Comparison of ENCODE assay signal across 9 cellular contexts in the genomic region with DNA sequence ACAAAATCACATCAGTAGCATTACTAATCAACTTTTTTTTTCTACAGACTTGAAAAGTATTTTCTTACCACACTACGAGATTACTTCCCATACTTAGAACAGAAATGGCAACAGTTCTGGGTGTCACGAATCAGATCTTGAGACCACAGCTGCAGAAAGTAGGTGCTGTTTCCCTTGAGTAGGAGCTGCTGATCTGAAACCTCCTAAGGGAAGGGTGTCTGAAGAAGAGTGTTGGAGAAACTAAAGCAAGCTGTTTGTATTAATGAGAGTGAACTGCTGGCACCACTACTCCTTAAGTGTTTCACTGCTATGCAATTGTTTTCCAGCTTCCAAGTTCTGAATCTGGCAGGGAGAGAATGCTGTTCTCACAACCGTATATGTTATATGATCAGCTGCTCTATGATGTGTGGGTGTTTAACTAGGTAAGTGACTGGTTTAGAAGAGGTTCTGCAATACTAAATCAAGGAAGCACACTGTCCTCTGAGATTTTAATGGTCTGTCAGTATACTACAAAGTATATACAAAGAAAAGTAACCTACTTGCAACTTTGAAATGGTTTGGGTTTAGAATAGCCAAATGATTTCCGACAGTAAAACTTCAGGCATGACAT. TPM values are rescaled to one million over a fixed set of nuclear protein-coding genes. Genes with fewer than 3 reads are reported as not detected.
DNase-seq lines count a peak whose midpoint lies in the region; ATAC-seq and TF ChIP-seq lines count a peak whose summit lies in the region.
"Had no signal": no experiment of that assay in that cellular context is flagged by ENCODE, and none has a peak within 500 bp of the region (broad histone marks: within the 10 kb centered on the region; RNA-seq: fewer than 3 reads in every experiment).

No MANE protein-coding gene starts in this region.

- H3K27ac Mint-ChIP-seq in stimulated activated naive CD8-positive, alpha-beta T cell treated with anti-CD3 and anti-CD28 coated beads, Interleukin-15, Interleukin-2, amounts not matched to agents 100 ng/mL and 50 ng/mL, for 24 hours = peak overlapping the region; percentile 6
- H3K27ac Mint-ChIP-seq in T-cell = peak overlapping the region; percentile 93 to 95
- peak overlapping the region; percentile 90 to 98 (median 95) for H3K27ac Mint-ChIP-seq in immature natural killer cell

- peaks cover 56% of the 10 kb centered on the region for H3K4me1 Mint-ChIP-seq in stimulated activated naive CD8-positive, alpha-beta T cell treated with anti-CD3 and anti-CD28 coated beads, Interleukin-15, Interleukin-2, amounts not matched to agents 100 ng/mL and 50 ng/mL, for 24 hours (ENCODE audit: low read depth)
- H3K4me1 Mint-ChIP-seq in T-cell (peaks cover 50 to 65% (median 59%) of the 10 kb centered on the region in 3 donors), immature natural killer cell (peaks cover 58 to 63% of the 10 kb centered on the region in 2 donors)

- CTCF ChIA-PET in T-cell (lab: Charles Lee) = interaction anchor here (0.6 to 1.5 kb wide), 4 partner anchors 15 to 62 kb away, joined by 3 to 6 read pairs (median 4); no protein-coding TSS in a partner anchor
- CTCF ChIA-PET in RWPE1 (lab: Yijun Ruan, JAX) = interaction anchor here (0.7 kb wide), 1 partner anchor 9 kb away, joined by 3 read pairs; no protein-coding TSS in a partner anchor

- no peaks in the 10 kb centered on the region for H3K36me3 Mint-ChIP-seq in stimulated activated naive CD8-positive, alpha-beta T cell treated with anti-CD3 and anti-CD28 coated beads, Interleukin-15, Interleukin-2, amounts not matched to agents 100 ng/mL and 50 ng/mL, for 24 hours (ENCODE audit: low read depth)
- H3K36me3 Mint-ChIP-seq in T-cell = no peaks in the 10 kb centered on the region
- H3K36me3 Mint-ChIP-seq in immature natural killer cell = no peaks in the 10 kb centered on the region

- peak overlapping the region; percentile 57 for H3K4me3 Mint-ChIP-seq in stimulated activated naive CD8-positive, alpha-beta T cell treated with anti-CD3 and anti-CD28 coated beads, Interleukin-15, Interleukin-2, amounts not matched to agents 100 ng/mL and 50 ng/mL, for 24 hours
- H3K4me3 Mint-ChIP-seq in T-cell (peak overlapping the region; percentile 83 to 95 (median 91)), immature natural killer cell (peak overlapping the region; percentile 75 to 97 (median 93))

- H3K9me3 Mint-ChIP-seq in stimulated activated naive CD8-positive, alpha-beta T cell treated with anti-CD3 and anti-CD28 coated beads, Interleukin-15, Interleukin-2, amounts not matched to agents 100 ng/mL and 50 ng/mL, for 24 hours = no peaks in the 10 kb centered on the region
- H3K9me3 Mint-ChIP-seq in T-cell = no peaks in the 10 kb centered on the region
- no peaks in the 10 kb centered on the region for H3K9me3 Mint-ChIP-seq in immature natural killer cell

- no peak for ATAC-seq in stimulated activated naive CD8-positive, alpha-beta T cell treated with anti-CD3 and anti-CD28 coated beads, Interleukin-15, Interleukin-2, amounts not matched to agents 100 U/mL and 50 U/mL, for 24 hours
- ATAC-seq in T-cell (replicated peaks in 1 of 4) = no peak
- ATAC-seq in HG02884 (IDR thresholded peaks at IDR 0.05; ENCODE audit: unreplicated experiment) = no peak

- POLR2A ChIA-PET in T-cell (lab: Charles Lee) = interaction anchor here (0.5 to 0.6 kb wide), 3 partner anchors 34 to 1392 kb away, joined by 4 to 9 read pairs (median 4); no protein-coding TSS in a partner anchor
- POLR2A ChIA-PET in RWPE1 (lab: Yijun Ruan, JAX; ENCODE audit: low non-redundant PET) = no interaction called here

- H3K27me3 Mint-ChIP-seq in stimulated activated naive CD8-positive, alpha-beta T cell treated with anti-CD3 and anti-CD28 coated beads, Interleukin-15, Interleukin-2, amounts not matched to agents 100 ng/mL and 50 ng/mL, for 24 hours = no peaks in the 10 kb centered on the region
- H3K27me3 Mint-ChIP-seq in T-cell = no peaks in the 10 kb centered on the region
- H3K27me3 Mint-ChIP-seq in immature natural killer cell (ENCODE audit: low read depth in 3 of 3) = peaks cover 12 to 17% (median 15%) of the 10 kb centered on the region in 3 donors

- DNase-seq in stimulated activated naive CD8-positive, alpha-beta T cell treated with anti-CD3 and anti-CD28 coated beads, Interleukin-15, Interleukin-2, amounts not matched to agents 100 U/mL and 50 U/mL, for 24 hours = no peak
- DNase-seq in T-cell = peak in 6 of 34 experiments; percentile 10 to 44 (median 18)
- peak in 2 of 3 donors; percentile 32 to 48 for DNase-seq in immature natural killer cell
- no peak for DNase-seq in DMS79 (lab: John Stamatoyannopoulos, UW)
- no peak for DNase-seq in HT-29 (ENCODE audit: low spot score)
- DNase-seq in RWPE1 (ENCODE audit: low spot score) = no peak
- DNase-seq: aorta had no signal

- no peak for TF ChIP-seq CTCF in RWPE1 (conservative IDR thresholded peaks at IDR 0.05; ENCODE audit: low read depth)

- H3K27ac ChIP-seq in RWPE1 = no peak overlapping the region

RNA-seq across cellular contexts. Expression of a gene that starts 3.3 kb away (rescaled TPM):
- total RNA-seq in T-cell = 10 to 100 TPM; 51.0 to 61.0 (median 57.1) TPM
- 10 to 100 TPM in 2 of 3 donors, 1 to 10 TPM in 1; 9.7 to 25.8 (median 16.0) TPM for polyA plus RNA-seq in immature natural killer cell
- total RNA-seq in HT-29 (2014; rRNA removed; shearing (Covaris generic)) = 11.3 and 13.0 TPM in 2 replicates

RNA-seq across cellular contexts. Expression of a gene that starts 55.9 kb away (rescaled TPM):
- 10 to 100 TPM; 49.4 to 84.6 (median 74.7) TPM for total RNA-seq in T-cell
- 100 to 1,000 TPM; 166 to 274 (median 228) TPM for polyA plus RNA-seq in immature natural killer cell
- 421 and 434 TPM in 2 replicates for total RNA-seq in HT-29 (2014; rRNA removed; shearing (Covaris generic))

Comparison
In these comparisons a context has a peak if more than half of its experiments do, and no peak if none do; other contexts are left out.
1. H3K27ac Mint-ChIP-seq: peak in every context shown above with its lines; median percentile 95 in immature natural killer cell; 94 in T-cell; 6 in stimulated activated naive CD8-positive, alpha-beta T cell treated with anti-CD3 and anti-CD28 coated beads, Interleukin-15, Interleukin-2, amounts not matched to agents 100 ng/mL and 50 ng/mL, for 24 hours.
2. DNase-seq: peak in immature natural killer cell (2 of 3); none in stimulated activated naive CD8-positive, alpha-beta T cell treated with anti-CD3 and anti-CD28 coated beads, Interleukin-15, Interleukin-2, amounts not matched to agents 100 U/mL and 50 U/mL, for 24 hours (single experiment), DMS79 (single experiment), HT-29 (single experiment) and RWPE1 (single experiment).
3. Peak in every context shown above with its lines, with median percentiles within 50 percentile points of each other: H3K4me3 Mint-ChIP-seq.